Comparison of ENCODE assay signal across 6 cellular contexts in genomic region chr6:120748574-120748973, GRCh38.
A peak's percentile ranks its signal among the peaks of the same experiment; 100 is the strongest.
DNase-seq lines count a peak whose midpoint lies in the region; ATAC-seq, FAIRE-seq and TF ChIP-seq lines count a peak whose summit lies in the region.
"Not testable (repeated sequence)": the region's sequence is repeated elsewhere in the genome, so short reads cannot be mapped to it uniquely, and the experiment has no call there.

No MANE protein-coding gene starts in this region.

- H4K5ac ChIP-seq in H1 (ENCODE audit: insufficient read length, low read depth, low read length), result not testable (repeated sequence)

- H3K56ac ChIP-seq in H1 (replicated peaks; ENCODE audit: insufficient read length, low read depth, low read length), result not testable (repeated sequence)

- H4K91ac ChIP-seq in H1 (replicated peaks; ENCODE audit: insufficient read length, low read length), result not testable (repeated sequence)

- FAIRE-seq in H1 (lab: Jason Lieb, UNC); keratinocyte (lab: Jason Lieb, UNC): not testable (repeated sequence)

- not testable (repeated sequence) for H3F3A ChIP-seq in GM23338 (replicated peaks; ENCODE audit: low read depth); PC-9 (ENCODE audit: insufficient read depth, low read depth)

- POLR2A ChIA-PET in PC-9 (lab: Charles Lee; ENCODE audit: unreplicated experiment); H1 (lab: Charles Lee; ENCODE audit: partially characterized antibody): not testable (repeated sequence)

- not testable (repeated sequence) for H3K79me2 ChIP-seq in GM23338 (replicated peaks; ENCODE audit: insufficient read depth); PC-9 (ENCODE audit: low read depth); H1 (ENCODE audit: control insufficient read depth in 1 of 2, insufficient read depth in 2 of 2, low read length in 2 of 2); keratinocyte (ENCODE audit: control insufficient read depth, insufficient read depth, low read length)

- not testable (repeated sequence) for DNase-seq in GM23338 (ENCODE audit: low spot score); PC-9; keratinocyte (ENCODE audit: low read depth, low spot score)
- DNase-seq in NCI-H2171 treated with DMSO at 0.1 percent for 48 hours (lab: John Stamatoyannopoulos, UW), result peak; percentile 4
- peak in 1 of 2 experiments; percentile 52 for DNase-seq in H1 (ENCODE audit: low read depth in 1 of 2, low spot score in 2 of 2)

- not testable (repeated sequence) for H4K8ac ChIP-seq in H1 (ENCODE audit: extremely low read depth, insufficient read depth, low read length)

- not testable (repeated sequence) for H3K4me2 ChIP-seq in GM23338
- H3K4me2 ChIP-seq in PC-9, result peak overlapping the region; percentile 65
- peak overlapping the region; percentile 38 to 56; a peak in 3 of 4 replicates for H3K4me2 ChIP-seq in H1 (ENCODE audit: insufficient read depth in 1 of 2, low read depth in 2 of 2, low read length in 2 of 2)
- H3K4me2 ChIP-seq in keratinocyte (ENCODE audit: control insufficient read depth, extremely low read depth, insufficient read depth, low read depth, low read length), result peak overlapping the region; percentile 32

- not testable (repeated sequence) for BruUV-seq in PC-9 (replicated peaks; lab: Mats Ljungman, UMichigan)

- not testable (repeated sequence) for H3K4me1 ChIP-seq in GM23338 (ENCODE audit: insufficient read depth); HUES48 (ENCODE audit: control insufficient read depth, insufficient read depth, low read length); PC-9 (replicated peaks; ENCODE audit: insufficient read depth); H1 (replicated peaks in 1 of 4; ENCODE audit: control insufficient read depth in 3 of 4, insufficient read depth in 4 of 4, low read length in 3 of 4); keratinocyte (ENCODE audit: control insufficient read depth, extremely low read depth, insufficient read depth, low read length)

- not testable (repeated sequence) for H2BK15ac ChIP-seq in H1 (ENCODE audit: low read length)

- CTCF ChIA-PET in PC-9 (lab: Charles Lee); H1 (lab: Charles Lee; ENCODE audit: partially characterized antibody): not testable (repeated sequence)

- not testable (repeated sequence) for H4K20me1 ChIP-seq in GM23338 (replicated peaks; ENCODE audit: insufficient read depth); PC-9 (ENCODE audit: insufficient read depth); H1 (replicated peaks in 1 of 2; ENCODE audit: control insufficient read depth in 1 of 2, insufficient read depth in 2 of 2, low read length in 2 of 2); keratinocyte (ENCODE audit: control insufficient read depth, extremely low read depth, insufficient read depth, low read length)

- not testable (repeated sequence) for H3K9ac ChIP-seq in HUES48 (ENCODE audit: low read depth, low read length); H1 (replicated peaks in 1 of 4; ENCODE audit: extremely low read depth in 1 of 4, low read depth in 3 of 4, low read length in 3 of 4); keratinocyte (ENCODE audit: control insufficient read depth, extremely low read depth, insufficient read depth, low read length)

- not testable (repeated sequence) for H3K9me2 ChIP-seq in GM23338 (ENCODE audit: insufficient read depth); PC-9 (ENCODE audit: insufficient read depth)

- H3K36me3 ChIP-seq in GM23338 (ENCODE audit: insufficient read depth); HUES48 (ENCODE audit: control insufficient read depth, insufficient read depth, low read length); PC-9 (ENCODE audit: low read depth); H1 (ENCODE audit: control insufficient read depth in 2 of 4, insufficient read depth in 4 of 4, low read length in 3 of 4); keratinocyte (ENCODE audit: control insufficient read depth in 2 of 2, extremely low read depth in 1 of 2, insufficient read depth in 2 of 2, low read length in 2 of 2): not testable (repeated sequence)

- not testable (repeated sequence) for H2BK12ac ChIP-seq in H1 (ENCODE audit: low read depth, low read length)

- dilution Hi-C loops in keratinocyte (cut with MboI; ENCODE audit: extremely low pct_ligation_motif_present, low sequenced_read_pairs), result not testable (repeated sequence)

- H2AFZ ChIP-seq in GM23338 (peak overlapping the region; percentile 76; the same call in 1 of the 2 replicates), PC-9 (0 out of 2 replicates have a peak overlapping the region, but pooled peaks have one; percentile 22), keratinocyte (ENCODE audit: control insufficient read depth, low read length) (peak overlapping the region; percentile 51)
- not testable (repeated sequence) for H2AFZ ChIP-seq in H1 (ENCODE audit: low read length)

- H3K79me1 ChIP-seq in H1 (ENCODE audit: low read depth, low read length), result not testable (repeated sequence)

- not testable (repeated sequence) for H3K27ac Mint-ChIP-seq in GM23338

- H3K23me2 ChIP-seq in H1 (ENCODE audit: low read depth, low read length), result not testable (repeated sequence)

- H3K4me3 Mint-ChIP-seq in GM23338, result not testable (repeated sequence)

- H3K27me3 ChIP-seq in GM23338 (ENCODE audit: insufficient read depth); HUES48 (ENCODE audit: control insufficient read depth, insufficient read depth, low read length); PC-9 (ENCODE audit: insufficient read depth, low read depth); H1 (replicated peaks in 1 of 4; ENCODE audit: control insufficient read depth in 3 of 4, extremely low read depth in 1 of 4, insufficient read depth in 3 of 4, low read length in 3 of 4); keratinocyte (ENCODE audit: control insufficient read depth, extremely low read depth, insufficient read depth, low read length): not testable (repeated sequence)

- peak overlapping the region; percentile 32; the same call in 1 of the 2 replicates for H3K4me3 ChIP-seq in GM23338
- peak overlapping the region; percentile 26; the same call in 1 of the 2 replicates for H3K4me3 ChIP-seq in HUES48 (ENCODE audit: low read depth, low read length)
- peak overlapping the region; percentile 45; the same call in 1 of the 2 replicates for H3K4me3 ChIP-seq in PC-9
- peak overlapping the region; percentile 14 to 28 (median 22); a peak in 5 of 8 replicates for H3K4me3 ChIP-seq in H1 (ENCODE audit: extremely low read depth in 1 of 4, insufficient read depth in 2 of 4, low read depth in 3 of 4, low read length in 4 of 4)
- H3K4me3 ChIP-seq in keratinocyte (ENCODE audit: control insufficient read depth in 2 of 3, extremely low read depth in 1 of 3, insufficient read depth in 2 of 3, low read depth in 1 of 3, low read length in 3 of 3), result not testable (repeated sequence)

- peaks cover 14% of the 10 kb centered on the region for H3K36me3 Mint-ChIP-seq in GM23338 (ENCODE audit: low read depth)

- not testable (repeated sequence) for H3K4ac ChIP-seq in H1 (replicated peaks; ENCODE audit: insufficient read length, low read depth, low read length)

- TF ChIP-seq EP300 in H1 (IDR thresholded peaks at IDR 0.05; ENCODE audit: borderline replicate concordance in 1 of 2, low read depth in 2 of 2, low read length in 2 of 2), result not testable (repeated sequence)

- not testable (repeated sequence) for TF ChIP-seq CTCF in GM23338 (conservative IDR thresholded peaks at IDR 0.05; ENCODE audit: low read depth in 2 of 2); PC-9 (conservative IDR thresholded peaks at IDR 0.05); H1 (IDR thresholded peaks at IDR 0.05; ENCODE audit: control extremely low read depth in 1 of 3, insufficient read depth in 1 of 3, low read depth in 1 of 3, low read length in 3 of 3); keratinocyte (optimal IDR thresholded peaks at IDR 0.05 in 1 of 3, IDR thresholded peaks at IDR 0.05 in 1 of 3, conservative IDR thresholded peaks at IDR 0.05 in 1 of 3; ENCODE audit: extremely low read depth in 1 of 3, insufficient read depth in 2 of 3, low read length in 3 of 3)

- 56% methylated on average over 12 of the region's 12 CpGs; no CpG with 5 or more reads in 1 of the 2 experiments for WGBS in H1 (ENCODE audit: extremely low coverage in 1 of 2, insufficient coverage in 1 of 2, insufficient read length in 1 of 2, insufficient replicate concordance in 2 of 2, low coverage in 1 of 2, low lambda C conversion rate in 2 of 2, missing lambda C conversion rate in 1 of 2), 2 experiments

- not testable (repeated sequence) for H3K9me1 ChIP-seq in keratinocyte (ENCODE audit: control insufficient read depth, extremely low read depth, insufficient read depth, low read length)

- H3K18ac ChIP-seq in H1 (ENCODE audit: extremely low read depth, low read length), result not testable (repeated sequence)

- not testable (repeated sequence) for TF ChIP-seq POLR2A in H1 (IDR thresholded peaks at IDR 0.05; ENCODE audit: control extremely low read depth in 1 of 2, low read depth in 2 of 2, low read length in 2 of 2)

- not testable (repeated sequence) for H3K9me3 ChIP-seq in HUES48 (ENCODE audit: control insufficient read depth, insufficient read depth, low read length); PC-9 (ENCODE audit: insufficient read depth, low read depth); H1 (ENCODE audit: insufficient read depth in 2 of 2, low read depth in 1 of 2, low read length in 1 of 2); keratinocyte (ENCODE audit: control insufficient read depth, low read depth, low read length)

- H2AK5ac ChIP-seq in H1 (ENCODE audit: low read depth, low read length), result not testable (repeated sequence)

- not testable (repeated sequence) for TF ChIP-seq RAD21 in H1 (IDR thresholded peaks at IDR 0.05 in 1 of 2, conservative IDR thresholded peaks at IDR 0.05 in 1 of 2; ENCODE audit: low read depth in 2 of 2, low read length in 2 of 2)

- H3K23ac ChIP-seq in H1 (ENCODE audit: insufficient read length), result not testable (repeated sequence)

- H3K27me3 Mint-ChIP-seq in GM23338 (ENCODE audit: insufficient read depth, low read depth, poor library complexity), result not testable (repeated sequence)

- not testable (repeated sequence) for H2BK120ac ChIP-seq in H1 (replicated peaks; ENCODE audit: low read depth, low read length)

- not testable (repeated sequence) for H2BK5ac ChIP-seq in H1 (ENCODE audit: low read depth, low read length)

- peaks cover 24% of the 10 kb centered on the region for H3K9me3 Mint-ChIP-seq in GM23338

- not testable (repeated sequence) for ATAC-seq in GM23338

- H2BK20ac ChIP-seq in H1 (ENCODE audit: low read length), result not testable (repeated sequence)

- not testable (repeated sequence) for H3K4me1 Mint-ChIP-seq in GM23338

- not testable (repeated sequence) for H3K14ac ChIP-seq in H1 (ENCODE audit: insufficient read length)

- intact Hi-C loops in PC-9 (cut with micrococcal nuclease; ENCODE audit: unreplicated experiment), result not testable (repeated sequence)

- not testable (repeated sequence) for H3K27ac ChIP-seq in GM23338 (ENCODE audit: low read depth); HUES48 (ENCODE audit: low read depth, low read length); PC-9; H1 (ENCODE audit: low read depth, low read length); keratinocyte (ENCODE audit: control insufficient read depth, insufficient read depth, low read length)
